Comparison of ENCODE assay signal across 17 cellular contexts in the genomic region with DNA sequence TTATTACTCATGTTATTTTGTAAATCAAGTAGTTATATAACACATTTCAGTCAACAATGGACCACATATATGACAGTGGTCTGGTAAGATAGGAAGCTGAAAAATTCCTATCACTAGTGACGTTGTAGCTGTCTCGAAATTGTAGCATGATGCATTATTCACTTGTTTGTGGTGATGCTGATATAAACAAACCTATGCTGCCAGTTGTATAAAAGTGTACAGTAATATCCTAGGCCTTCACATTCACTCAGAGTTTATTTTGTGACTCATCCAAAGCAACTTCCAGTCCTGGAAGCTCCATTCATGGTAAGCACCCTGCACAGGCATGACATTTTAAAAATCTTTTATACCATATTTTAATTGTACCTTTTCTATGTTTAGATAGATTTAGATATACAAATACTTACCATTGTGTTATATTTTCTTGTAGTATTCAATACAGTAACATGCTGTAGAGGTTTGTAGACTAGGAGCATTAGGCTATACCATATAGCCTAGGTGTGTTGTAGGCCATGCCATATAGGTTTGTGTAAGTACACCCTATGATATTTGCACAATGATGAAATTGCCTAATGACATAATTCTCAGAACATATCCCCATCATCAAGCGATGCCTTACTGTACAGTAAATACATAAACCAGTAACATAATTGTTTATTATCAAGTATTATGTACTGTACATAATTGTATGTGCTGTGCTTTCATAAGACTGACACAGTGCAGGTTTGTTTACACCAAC. TPM values are rescaled to one million over a fixed set of nuclear protein-coding genes. Genes with fewer than 3 reads are reported as not detected.
A peak's percentile ranks its signal among the peaks of the same experiment; 100 is the strongest.
DNase-seq lines count a peak whose midpoint lies in the region; ATAC-seq, FAIRE-seq and TF ChIP-seq lines count a peak whose summit lies in the region.
"Had no signal": no experiment of that assay in that cellular context is flagged by ENCODE, and none has a peak within 500 bp of the region (broad histone marks: within the 10 kb centered on the region; RNA-seq: fewer than 3 reads in every experiment).

No MANE protein-coding gene starts in this region.

- no peak for TF ChIP-seq RAD21 in A549 (conservative IDR thresholded peaks at IDR 0.05 in 1 of 2, IDR thresholded peaks at IDR 0.05 in 1 of 2)

- DNase-seq in A549 (ENCODE audit: low read depth in 1 of 2, low spot score in 1 of 2) (peak in 1 of 2 experiments; percentile 57), HCEC 1CT (peak; percentile 94), adipocyte (ENCODE audit: low read depth) (peak; percentile 55), fibroblast of villous mesenchyme (ENCODE audit: low read depth) (peak; percentile 75), NCI-H526 treated with DMSO at 0.1 percent for 48 hours (lab: John Stamatoyannopoulos, UW) (no peak), NCI-H1105 (lab: John Stamatoyannopoulos, UW) (no peak)
- no peak for DNase-seq in activated CD4-positive, alpha-beta T cell treated with anti-CD3 and anti-CD28 coated beads for 1 hour
- DNase-seq: activated B cell treated with CpG ODN at 0.5 μM for 24 hours; amygdala; DMS79; NCI-H1092; NCI-H446 treated with DMSO at 0.1 percent for 48 hours; stimulated activated CD4-positive, alpha-beta T cell treated with anti-CD3 and anti-CD28 coated beads, Interleukin-2, amount 100 ng/mL, for 24 hours had no signal

- FAIRE-seq in A549 (lab: Jason Lieb, UNC): no peak
- FAIRE-seq: H1, urothelium cell line had no signal

- no peak for TF ChIP-seq POLR2A in A549 (IDR thresholded peaks at IDR 0.05; ENCODE audit: low read length)

- H3K4me3 ChIP-seq in A549: no peak overlapping the region
- no peak overlapping the region for H3K4me3 ChIP-seq in adipocyte (ENCODE audit: low read length)
- no peak overlapping the region for H3K4me3 ChIP-seq in fibroblast of villous mesenchyme (ENCODE audit: low read depth, low read length)

- TF ChIP-seq EP300 in A549 (IDR thresholded peaks at IDR 0.05): no peak

- CTCF ChIA-PET in A549 (lab: Yijun Ruan, JAX): no interaction called here

- POLR2A ChIA-PET in A549 (lab: Yijun Ruan, JAX): no interaction called here

- H3K9me3 ChIP-seq in A549 (no peaks in the 10 kb centered on the region), adipocyte (ENCODE audit: control insufficient read depth, low read length) (no peaks in the 10 kb centered on the region)

- TF ChIP-seq CTCF in A549 (IDR thresholded peaks at IDR 0.05): no peak
- TF ChIP-seq CTCF in fibroblast of villous mesenchyme (IDR thresholded peaks at IDR 0.05; ENCODE audit: insufficient read depth, low read depth, low read length): no peak

- H3K27me3 ChIP-seq in adipocyte (replicated peaks; ENCODE audit: control insufficient read depth, insufficient read depth, low read length): no peaks in the 10 kb centered on the region

- H3K4me2 ChIP-seq in A549: peak overlapping the region; percentile 21; the same call in 2 of the 3 replicates

- ATAC-seq in A549 (peak; percentile 76 to 81), GM21576 (IDR thresholded peaks at IDR 0.05; ENCODE audit: unreplicated experiment) (no peak)
- ATAC-seq: Right ventricle myocardium inferior had no signal

- H3K36me3 ChIP-seq in adipocyte (ENCODE audit: control insufficient read depth, insufficient read depth, low read length, severe bottlenecking): no peaks in the 10 kb centered on the region

- H3K4me1 ChIP-seq in A549 (peaks cover 12% of the 10 kb centered on the region), adipocyte (ENCODE audit: control insufficient read depth, insufficient read depth, low read length) (no peaks in the 10 kb centered on the region)

- 30% methylated on average over 3 of the region's 3 CpGs for WGBS in A549 (ENCODE audit: missing lambda C conversion rate)

- H3K9ac ChIP-seq in adipocyte (ENCODE audit: low read length): no peak overlapping the region

- no peak overlapping the region for H3K27ac ChIP-seq in A549

TF ChIP-seq in A549, 52 proteins besides CTCF, POLR2A, EP300 and RAD21:
- TF ChIP-seq KDM1A (IDR thresholded peaks at IDR 0.05; ENCODE audit: low read depth) (no peak), FOSL2 (IDR thresholded peaks at IDR 0.05) (no peak), FOSL2 (CRISPR knock-in tag; IDR thresholded peaks at IDR 0.05) (peak; percentile 62)

RNA-seq across cellular contexts. Expression of gene IFT88, which starts 49.3 kb away (rescaled TPM):
- 13.9 and 19.1 TPM in 2 replicates for polyA plus RNA-seq in A549 (2011; rRNA removed)
- polyA plus RNA-seq in A549 (2012; cell fraction: cytosol; rRNA removed): 4.4 TPM in 2 replicates
- polyA plus RNA-seq in A549 (2012; cell fraction: nucleus; rRNA removed): 2.9 and 4.7 TPM in 2 replicates
- polyA plus RNA-seq in A549 (2017; fragmentation: RNase III; extraction: RNeasy Plus Mini Kit Qiagen cat#74134 plus additional on column Dnase treatment): 13.1 to 13.2 TPM (median 13.2 TPM) in 3 replicates
- polyA minus RNA-seq in A549 (2011; rRNA and poly(A)+ RNA removed): 9.3 and 10.0 TPM in 2 replicates
- total RNA-seq in fibroblast of villous mesenchyme: 11.6 and 14.2 TPM in 2 replicates

Comparison
In these comparisons a context has a peak if more than half of its experiments do, and no peak if none do; other contexts are left out.
1. DNase-seq: peak in HCEC 1CT (single experiment), adipocyte (single experiment) and fibroblast of villous mesenchyme (single experiment); none in NCI-H526 treated with DMSO at 0.1 percent for 48 hours (single experiment), activated CD4-positive, alpha-beta T cell treated with anti-CD3 and anti-CD28 coated beads for 1 hour (single experiment) and NCI-H1105 (single experiment).